In the genomic region with DNA sequence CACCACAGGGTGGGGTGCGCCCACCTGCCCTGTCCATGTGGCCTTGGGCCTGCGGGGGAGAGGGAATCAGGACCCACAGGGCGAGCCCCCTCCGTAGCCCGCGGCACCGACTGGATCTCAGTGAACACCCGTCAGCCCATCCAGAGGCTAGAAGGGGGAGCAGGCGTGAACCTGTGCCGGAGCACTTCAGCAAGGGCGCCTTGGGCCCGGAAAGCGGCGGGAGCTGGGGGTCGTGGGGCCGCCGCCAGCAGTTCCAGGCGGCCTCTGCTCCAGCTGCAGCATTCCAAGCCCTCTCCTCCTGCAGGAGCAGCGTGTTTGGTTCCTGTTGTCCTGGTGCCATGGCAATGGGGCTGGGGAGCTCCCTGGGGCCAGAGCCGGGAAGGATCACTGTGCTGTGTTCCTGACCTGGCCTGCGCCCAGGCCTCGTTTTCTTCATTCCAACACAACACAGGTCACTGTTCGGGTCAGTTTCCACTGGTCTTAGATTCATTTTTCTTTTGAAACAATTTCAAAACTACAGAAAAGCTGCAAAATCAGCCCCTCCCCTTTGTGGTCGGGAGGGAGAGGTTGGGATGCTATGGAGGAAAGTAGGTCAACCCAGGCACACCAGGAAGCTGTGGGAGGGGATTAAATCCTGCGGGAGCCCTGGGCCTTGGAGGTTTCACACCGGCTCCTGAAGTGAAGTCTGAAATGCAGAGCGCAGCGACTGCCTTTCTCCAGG, we compare ENCODE assay signal across 11 cellular contexts. TPM values are rescaled to one million over a fixed set of nuclear protein-coding genes. Genes with fewer than 3 reads are reported as not detected.
DNase-seq lines count a peak whose midpoint lies in the region; ATAC-seq, FAIRE-seq and TF ChIP-seq lines count a peak whose summit lies in the region.
"Had no signal": no experiment of that assay in that cellular context is flagged by ENCODE, and none has a peak within 500 bp of the region (broad histone marks: within the 10 kb centered on the region; RNA-seq: fewer than 3 reads in every experiment).

No MANE protein-coding gene starts in this region.

- H3K4me2 ChIP-seq in HepG2 (ENCODE audit: low read depth, low read length), result no peak overlapping the region

- peak; percentile 96 for DNase-seq in dermis microvascular lymphatic vessel endothelial cell (ENCODE audit: low read depth in 2 of 2)
- DNase-seq in HepG2 (ENCODE audit: low spot score), result no peak
- peak; percentile 78 for DNase-seq in spleen
- no peak for DNase-seq in SHP77 treated with DMSO at 0.1 percent for 48 hours (lab: John Stamatoyannopoulos, UW)
- DNase-seq in NCI-H2196 treated with DMSO at 0.1 percent for 48 hours (lab: John Stamatoyannopoulos, UW; ENCODE audit: unreplicated experiment), result no peak
- no peak for DNase-seq in activated T-helper 2 cell treated with anti-CD3 and anti-CD28 coated beads, Interferon-gamma antibody, Interleukin-2, Interleukin-4, amounts not matched to agents 10 μg/mL and 5 μg/mL and 100 μg/mL, durations not matched to agents 14 hours and 24 hours and 36 hours (ENCODE audit: low spot score)
- DNase-seq: activated CD4-positive, CD25-positive, alpha-beta regulatory T cell treated with anti-CD3 and anti-CD28 coated beads, Interleukin-2, amount 50 U/mL, for 72 hours; NCI-H1417 treated with DMSO at 0.1 percent for 48 hours; stimulated activated CD4-positive, alpha-beta T cell treated with anti-CD3 and anti-CD28 coated beads, Interleukin-1b, Interleukin-23, amount 100 ng/mL, for 48 hours had no signal

- 96% methylated on average over 11 of the region's 28 CpGs for WGBS in HepG2 (ENCODE audit: low lambda C conversion rate)
- 64 to 78% (median 75%) methylated on average over 16 to 28 of the region's 28 CpGs for WGBS in spleen, 5 donors

- H3K4me3 ChIP-seq in HEK293 (ENCODE audit: low read depth, low read length) (no peak overlapping the region), HepG2 (replicated peaks in 1 of 3; ENCODE audit: insufficient read depth in 1 of 3, low read depth in 2 of 3, low read length in 3 of 3) (no peak overlapping the region), spleen (no peak overlapping the region)

- peaks cover 14 to 80% of the 10 kb centered on the region in 2 experiments for H3K36me3 ChIP-seq in HEK293 (ENCODE audit: control insufficient read depth in 2 of 2, insufficient read depth in 1 of 2, low read length in 2 of 2)
- H3K36me3 ChIP-seq in HepG2 (replicated peaks in 1 of 2; ENCODE audit: control insufficient read depth in 1 of 2, insufficient read depth in 2 of 2, low read length in 2 of 2), result peaks cover 34 to 81% of the 10 kb centered on the region in 2 experiments
- peaks cover 0 to 94% (median 25%) of the 10 kb centered on the region in 6 donors for H3K36me3 ChIP-seq in spleen

- H3K27ac ChIP-seq in HEK293 (ENCODE audit: extremely low read depth, low read depth, low read length) (no peak overlapping the region), HepG2 (ENCODE audit: extremely low read length, insufficient read depth, low read length) (no peak overlapping the region), spleen (peak overlapping the region in 5 of 8 donors; percentile 30 to 71 (median 69))

- no peaks in the 10 kb centered on the region for H3K9me3 ChIP-seq in HEK293 (ENCODE audit: control insufficient read depth, insufficient read depth, low read depth, low read length)
- no peaks in the 10 kb centered on the region for H3K9me3 ChIP-seq in HepG2 (ENCODE audit: low read length)
- H3K9me3 ChIP-seq in spleen, result no peaks in the 10 kb centered on the region

- BruUV-seq in HepG2 (replicated peaks; lab: Mats Ljungman, UMichigan), result no TSS peak

- FAIRE-seq in HepG2 (lab: Jason Lieb, UNC), result no peak

- no peak overlapping the region for H3K27ac Mint-ChIP-seq in activated T-helper 2 cell treated with anti-CD3 and anti-CD28 coated beads, Interferon-gamma antibody, Interleukin-2, Interleukin-4, amounts not matched to agents 10 μg/mL and 5 μg/mL and 100 μg/mL, durations not matched to agents 14 hours and 24 hours and 36 hours

- H3K79me2 ChIP-seq in HepG2 (ENCODE audit: insufficient read depth, low read length), result peaks cover 37% of the 10 kb centered on the region

- H4K20me1 ChIP-seq in HepG2 (ENCODE audit: insufficient read depth, low read length), result peaks cover 12% of the 10 kb centered on the region; the same call in 1 of the 2 replicates

- no peaks in the 10 kb centered on the region for H3K4me1 ChIP-seq in HEK293 (ENCODE audit: control insufficient read depth, insufficient read depth, low read length)
- no peaks in the 10 kb centered on the region for H3K4me1 ChIP-seq in HepG2 (ENCODE audit: insufficient read depth, low read length)
- H3K4me1 ChIP-seq in spleen, result peaks cover 0 to 94% (median 33%) of the 10 kb centered on the region in 6 donors

- H3K4me3 Mint-ChIP-seq in activated T-helper 2 cell treated with anti-CD3 and anti-CD28 coated beads, Interferon-gamma antibody, Interleukin-2, Interleukin-4, amounts not matched to agents 10 μg/mL and 5 μg/mL and 100 μg/mL, durations not matched to agents 14 hours and 24 hours and 36 hours (ENCODE audit: low read depth), result no peak overlapping the region

- TF ChIP-seq RAD21 in HepG2 (CRISPR knock-in tag; IDR thresholded peaks at IDR 0.05), result no peak

- peaks cover 1% of the 10 kb centered on the region for H3K4me1 Mint-ChIP-seq in activated T-helper 2 cell treated with anti-CD3 and anti-CD28 coated beads, Interferon-gamma antibody, Interleukin-2, Interleukin-4, amounts not matched to agents 10 μg/mL and 5 μg/mL and 100 μg/mL, durations not matched to agents 14 hours and 24 hours and 36 hours (ENCODE audit: low read depth)

- POLR2A ChIA-PET in HEK293 (lab: Yijun Ruan, JAX) (interaction anchor here (0.5 kb wide), 1 partner anchor 96 kb away, joined by 7 read pairs; no protein-coding TSS in a partner anchor), HepG2 (lab: Yijun Ruan, JAX) (no interaction called here)

- in situ Hi-C loops in HepG2 (cut with HindIII; ENCODE audit: extremely low pct_ligation_motif_present, low pct_unique_long_range_greater_than_20kb), result no loop called here

- H3K36me3 Mint-ChIP-seq in activated T-helper 2 cell treated with anti-CD3 and anti-CD28 coated beads, Interferon-gamma antibody, Interleukin-2, Interleukin-4, amounts not matched to agents 10 μg/mL and 5 μg/mL and 100 μg/mL, durations not matched to agents 14 hours and 24 hours and 36 hours (ENCODE audit: low read depth), result peaks cover 50% of the 10 kb centered on the region

- intact Hi-C loops in HepG2 (cut with micrococcal nuclease; ENCODE audit: unreplicated experiment) (no loop called here), spleen (cut with DNase I; ENCODE audit: low total_unique reads) (no loop called here)
- intact Hi-C loops in activated T-helper 2 cell treated with anti-CD3 and anti-CD28 coated beads, Interferon-gamma antibody, Interleukin-2, Interleukin-4, amounts not matched to agents 10 μg/mL and 5 μg/mL and 100 μg/mL, durations not matched to agents 14 hours and 24 hours and 36 hours (cut with micrococcal nuclease), result no loop called here

- H3K9ac ChIP-seq in HepG2 (ENCODE audit: insufficient read depth, low read depth, low read length), result no peak overlapping the region

- no peak for TF ChIP-seq POLR2A in HepG2 (IDR thresholded peaks at IDR 0.05; ENCODE audit: insufficient read depth in 1 of 2, low read depth in 2 of 2, low read length in 2 of 2)
- TF ChIP-seq POLR2A in spleen (IDR thresholded peaks at IDR 0.05), result no peak

- CTCF ChIA-PET in HEK293 (lab: Yijun Ruan, JAX), result interaction anchor here (0.7 to 1.9 kb wide), 4 partner anchors 9 to 240 kb away, joined by 3 to 13 read pairs (median 5); no protein-coding TSS in a partner anchor
- CTCF ChIA-PET in HepG2 (lab: Yijun Ruan, JAX; ENCODE audit: low intra/inter-chr PET ratio, low total read pairs), result no interaction called here

- no peak overlapping the region for H2AFZ ChIP-seq in HepG2 (ENCODE audit: low read length)

- TF ChIP-seq CTCF in HEK293 (tag by site-specific recombination; IDR thresholded peaks at IDR 0.05), result no peak
- no peak for TF ChIP-seq CTCF in HepG2 (CRISPR knock-in tag; IDR thresholded peaks at IDR 0.05)
- no peak for TF ChIP-seq CTCF in spleen (IDR thresholded peaks at IDR 0.05 in 8 of 11, conservative IDR thresholded peaks at IDR 0.05 in 3 of 11)

- no peaks in the 10 kb centered on the region for H3K27me3 ChIP-seq in HepG2 (ENCODE audit: control insufficient read depth in 1 of 2, insufficient read depth in 2 of 2, low read length in 2 of 2)
- H3K27me3 ChIP-seq in spleen (replicated peaks in 1 of 7), result no peaks in the 10 kb centered on the region

- ATAC-seq in HepG2 (peak; percentile 22; the same call in 2 of the 3 replicates), GM21390 (IDR thresholded peaks at IDR 0.05; ENCODE audit: unreplicated experiment) (no peak)

- no peaks in the 10 kb centered on the region for H3K27me3 Mint-ChIP-seq in activated T-helper 2 cell treated with anti-CD3 and anti-CD28 coated beads, Interferon-gamma antibody, Interleukin-2, Interleukin-4, amounts not matched to agents 10 μg/mL and 5 μg/mL and 100 μg/mL, durations not matched to agents 14 hours and 24 hours and 36 hours (ENCODE audit: low read depth)

- TF ChIP-seq EP300 in HepG2 (IDR thresholded peaks at IDR 0.05; ENCODE audit: low read depth in 2 of 2, low read length in 2 of 2) (no peak), HepG2 (CRISPR knock-in tag; IDR thresholded peaks at IDR 0.05; ENCODE audit: borderline replicate concordance) (no peak)

- no peaks in the 10 kb centered on the region for H3K9me3 Mint-ChIP-seq in activated T-helper 2 cell treated with anti-CD3 and anti-CD28 coated beads, Interferon-gamma antibody, Interleukin-2, Interleukin-4, amounts not matched to agents 10 μg/mL and 5 μg/mL and 100 μg/mL, durations not matched to agents 14 hours and 24 hours and 36 hours

RNA-seq across cellular contexts. Expression of gene SLX9, which starts 18.8 kb away (rescaled TPM):
- total RNA-seq in dermis microvascular lymphatic vessel endothelial cell, result 17.1 and 17.8 TPM in 2 replicates
- total RNA-seq in HepG2 (2016; rRNA removed; fragmentation: Illumina TruSeq; extraction: Trizol), result 47.1 and 51.5 TPM in 2 replicates
- 43.4 and 50.9 TPM in 2 replicates for total RNA-seq in HepG2 (2016; cell fraction: cytosol; rRNA removed; fragmentation: Illumina TruSeq; extraction: Trizol; ENCODE audit: low read depth)
- 51.9 and 55.4 TPM in 2 replicates for total RNA-seq in HepG2 (2016; cell fraction: insoluble cytoplasmic fraction; rRNA removed; fragmentation: Illumina TruSeq; extraction: Trizol)
- total RNA-seq in HepG2 (2016; cell fraction: membrane; rRNA removed; fragmentation: Illumina TruSeq; extraction: Trizol), result 31.2 and 37.8 TPM in 2 replicates
- total RNA-seq in HepG2 (2016; cell fraction: nucleus; rRNA removed; fragmentation: Illumina TruSeq; extraction: Trizol), result 17.3 and 20.5 TPM in 2 replicates
- 21.0 and 22.6 TPM in 2 replicates for polyA plus RNA-seq in HepG2 (2011; rRNA removed)
- polyA plus RNA-seq in HepG2 (2011; cell fraction: cytosol; rRNA removed), result 32.4 and 47.0 TPM in 2 replicates
- polyA plus RNA-seq in HepG2 (2011; cell fraction: nucleus; rRNA removed), result 22.9 and 26.2 TPM in 2 replicates
- polyA plus RNA-seq in HepG2 (2012), result 22.9 TPM in 2 replicates
- 43.3 and 45.1 TPM in 2 replicates for polyA plus RNA-seq in HepG2 (2016; cell fraction: cytosol; fragmentation: Illumina TruSeq; extraction: Trizol; ENCODE audit: low read depth)
- polyA plus RNA-seq in HepG2 (2016; cell fraction: insoluble cytoplasmic fraction; fragmentation: Illumina TruSeq; extraction: Trizol; ENCODE audit: low read depth), result 53.9 and 57.5 TPM in 2 replicates
- 27.6 and 29.8 TPM in 2 replicates for polyA plus RNA-seq in HepG2 (2016; cell fraction: membrane; fragmentation: Illumina TruSeq; extraction: Trizol; ENCODE audit: low read depth)
- polyA plus RNA-seq in HepG2 (2016; cell fraction: nucleus; fragmentation: Illumina TruSeq; extraction: Trizol; ENCODE audit: insufficient read depth, low read depth), result 35.4 and 41.4 TPM in 2 replicates
- polyA minus RNA-seq in HepG2 (2011; rRNA and poly(A)+ RNA removed; ENCODE audit: low replicate concordance), result 14.1 and 17.2 TPM in 2 replicates
- 15.8 and 22.1 TPM in 2 replicates for polyA minus RNA-seq in HepG2 (2011; cell fraction: cytosol; rRNA and poly(A)+ RNA removed)
- polyA minus RNA-seq in HepG2 (2011; cell fraction: nucleus; rRNA and poly(A)+ RNA removed), result 5.8 and 8.6 TPM in 2 replicates
- 10 to 100 TPM in 6 of 7 donors, 1 to 10 TPM in 1; 6.1 to 30.6 (median 26.4) TPM for total RNA-seq in spleen
- polyA plus RNA-seq in spleen, result 10 to 100 TPM; 16.4 to 35.4 (median 28.5) TPM
- total RNA-seq in activated T-helper 2 cell treated with anti-CD3 and anti-CD28 coated beads, Interferon-gamma antibody, Interleukin-2, Interleukin-4, amounts not matched to agents 10 μg/mL and 5 μg/mL and 100 μg/mL, durations not matched to agents 14 hours and 24 hours and 36 hours, result 65.8 and 72.6 TPM in 2 replicates

RNA-seq across cellular contexts. Expression of gene ITGB2, which starts 37.9 kb away (rescaled TPM):
- total RNA-seq in dermis microvascular lymphatic vessel endothelial cell (0.13 and 0.25 TPM in 2 replicates), HepG2 (2016; rRNA removed; fragmentation: Illumina TruSeq; extraction: Trizol) (1.6 and 4.2 TPM in 2 replicates), spleen (100 to 1,000 TPM; 285 to 754 (median 415) TPM)
- total RNA-seq in HepG2 (2016; cell fraction: cytosol; rRNA removed; fragmentation: Illumina TruSeq; extraction: Trizol; ENCODE audit: low read depth), result 0.71 and 0.91 TPM in 2 replicates
- total RNA-seq in HepG2 (2016; cell fraction: insoluble cytoplasmic fraction; rRNA removed; fragmentation: Illumina TruSeq; extraction: Trizol), result 2.3 and 3.5 TPM in 2 replicates
- 1.2 and 1.9 TPM in 2 replicates for total RNA-seq in HepG2 (2016; cell fraction: membrane; rRNA removed; fragmentation: Illumina TruSeq; extraction: Trizol)
- total RNA-seq in HepG2 (2016; cell fraction: nucleus; rRNA removed; fragmentation: Illumina TruSeq; extraction: Trizol), result 6.5 and 6.6 TPM in 2 replicates
- polyA plus RNA-seq in HepG2 (2011; rRNA removed) (18.0 and 26.4 TPM in 2 replicates), spleen (100 to 1,000 TPM in 2 of 3 donors, 10 to 100 TPM in 1; 92.1 to 332 (median 250) TPM)
- polyA plus RNA-seq in HepG2 (2011; cell fraction: cytosol; rRNA removed), result 22.3 and 25.2 TPM in 2 replicates
- 63.6 and 64.3 TPM in 2 replicates for polyA plus RNA-seq in HepG2 (2011; cell fraction: nucleus; rRNA removed)
- polyA plus RNA-seq in HepG2 (2012), result 28.1 and 37.9 TPM in 2 replicates
- polyA plus RNA-seq in HepG2 (2016; cell fraction: cytosol; fragmentation: Illumina TruSeq; extraction: Trizol; ENCODE audit: low read depth), result 0.53 and 1.0 TPM in 2 replicates
- 2.2 and 2.5 TPM in 2 replicates for polyA plus RNA-seq in HepG2 (2016; cell fraction: insoluble cytoplasmic fraction; fragmentation: Illumina TruSeq; extraction: Trizol; ENCODE audit: low read depth)
- 1.3 and 1.5 TPM in 2 replicates for polyA plus RNA-seq in HepG2 (2016; cell fraction: membrane; fragmentation: Illumina TruSeq; extraction: Trizol; ENCODE audit: low read depth)
- polyA plus RNA-seq in HepG2 (2016; cell fraction: nucleus; fragmentation: Illumina TruSeq; extraction: Trizol; ENCODE audit: insufficient read depth, low read depth), result 5.9 and 7.0 TPM in 2 replicates
- 1.4 and 26.8 TPM in 2 replicates for polyA minus RNA-seq in HepG2 (2011; rRNA and poly(A)+ RNA removed; ENCODE audit: low replicate concordance)
- 11.9 and 12.6 TPM in 2 replicates for polyA minus RNA-seq in HepG2 (2011; cell fraction: cytosol; rRNA and poly(A)+ RNA removed)
- polyA minus RNA-seq in HepG2 (2011; cell fraction: nucleus; rRNA and poly(A)+ RNA removed), result 10.0 and 14.7 TPM in 2 replicates
- 210 and 212 TPM in 2 replicates for total RNA-seq in activated T-helper 2 cell treated with anti-CD3 and anti-CD28 coated beads, Interferon-gamma antibody, Interleukin-2, Interleukin-4, amounts not matched to agents 10 μg/mL and 5 μg/mL and 100 μg/mL, durations not matched to agents 14 hours and 24 hours and 36 hours

Comparison
In these comparisons a context has a peak if more than half of its experiments do, and no peak if none do; other contexts are left out.
1. H3K27ac ChIP-seq: peak in spleen (5 of 8); none in HEK293 (single experiment) and HepG2 (single experiment).
2. DNase-seq: peak in dermis microvascular lymphatic vessel endothelial cell (2 of 2) and spleen (single experiment); none in HepG2 (single experiment), SHP77 treated with DMSO at 0.1 percent for 48 hours (single experiment), NCI-H2196 treated with DMSO at 0.1 percent for 48 hours (single experiment) and activated T-helper 2 cell treated with anti-CD3 and anti-CD28 coated beads, Interferon-gamma antibody, Interleukin-2, Interleukin-4, amounts not matched to agents 10 μg/mL and 5 μg/mL and 100 μg/mL, durations not matched to agents 14 hours and 24 hours and 36 hours (single experiment).
3. RNA of gene ITGB2, which starts 37.9 kb away (total RNA-seq): 285 to 754 TPM in spleen and 210 to 212 TPM in activated T-helper 2 cell treated with anti-CD3 and anti-CD28 coated beads, Interferon-gamma antibody, Interleukin-2, Interleukin-4, amounts not matched to agents 10 μg/mL and 5 μg/mL and 100 μg/mL, durations not matched to agents 14 hours and 24 hours and 36 hours; 0.71 to 6.6 TPM in HepG2 and 0.13 to 0.25 TPM in dermis microvascular lymphatic vessel endothelial cell; every median in the first group is over 10 times any median in the second.